1 cellular context compared by ENCODE assay signal in the genomic region with DNA sequence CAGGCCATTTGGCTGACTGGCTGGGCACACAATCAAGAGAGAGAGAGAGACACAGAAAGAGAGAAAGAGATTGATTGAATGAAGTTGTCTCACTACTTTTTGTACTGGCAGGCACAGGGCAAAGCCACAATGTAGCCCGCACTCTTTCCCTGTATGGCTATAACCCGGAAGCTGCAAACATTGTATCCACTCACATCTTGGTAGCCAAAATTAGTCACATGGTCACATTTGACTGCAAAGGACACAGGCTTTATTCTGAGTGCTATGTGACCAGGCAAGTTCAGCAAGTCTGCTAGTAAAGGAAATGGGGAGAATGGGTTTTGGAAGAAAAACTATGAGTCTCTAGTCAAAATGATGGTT.
TF ChIP-seq lines count a peak whose summit lies in the region.

No MANE protein-coding gene starts in this region.

TF ChIP-seq in H1, 55 proteins besides CTCF, POLR2A, EP300 and RAD21:
- TF ChIP-seq EGR1 (IDR thresholded peaks at IDR 0.05; ENCODE audit: borderline replicate concordance, low read depth, low read length) = no peak
- no peak for TF ChIP-seq GTF2F1 (IDR thresholded peaks at IDR 0.05; ENCODE audit: borderline replicate concordance, low read depth, low read length)
- TF ChIP-seq SP4 (IDR thresholded peaks at IDR 0.05; ENCODE audit: low read length) = no peak
- TF ChIP-seq HDAC6 (IDR thresholded peaks at IDR 0.05; ENCODE audit: low read depth, low read length) = no peak
- TF ChIP-seq CHD2 (IDR thresholded peaks at IDR 0.05; ENCODE audit: low read length) = no peak
- no peak for TF ChIP-seq HDAC2 (IDR thresholded peaks at IDR 0.05; ENCODE audit: borderline replicate concordance in 1 of 2, low read depth in 2 of 2, low read length in 2 of 2)
- TF ChIP-seq NRF1 (IDR thresholded peaks at IDR 0.05; ENCODE audit: low read depth, low read length) = no peak
- no peak for TF ChIP-seq RFX5 (IDR thresholded peaks at IDR 0.05; ENCODE audit: borderline replicate concordance, low read depth, low read length)
